ENCODE assay signal across 17 cellular contexts in genomic region chr3:69129531-69129930, GRCh38. TPM values are rescaled to one million over a fixed set of nuclear protein-coding genes. Genes with fewer than 3 reads are reported as not detected.
"Had no signal": no experiment of that assay in that cellular context is flagged by ENCODE, and none has a peak within 500 bp of the region (broad histone marks: within the 10 kb centered on the region; RNA-seq: fewer than 3 reads in every experiment).

No MANE protein-coding gene starts in this region.

- DNase-seq: activated CD4-positive, alpha-beta T cell treated with anti-CD3 and anti-CD28 coated beads for 1 hour; activated CD4-positive, alpha-beta T cell treated with anti-CD3 and anti-CD28 coated beads, Interleukin-2, amount 50 U/mL, for 4 hours; activated naive CD4-positive, alpha-beta T cell; activated T-cell treated with anti-CD3 and anti-CD28 coated beads for 4 hours; endodermal cell; left ventricle myocardium superior; mesendoderm; nephron progenitor cell; sigmoid colon; stimulated activated CD4-positive, alpha-beta T cell treated with anti-CD3 and anti-CD28 coated beads, Interleukin-12 subunit alpha, Interleukin-12 subunit beta, amount 100 ng/mL, for 4 hours had no signal

- H3K27me3 ChIP-seq: ascending aorta, breast epithelium, sigmoid colon had no signal

- H3K4me3 ChIP-seq: ascending aorta, breast epithelium, sigmoid colon had no signal

- H3K36me3 ChIP-seq: ascending aorta, breast epithelium, sigmoid colon had no signal

RNA-seq across cellular contexts. Expression of gene LMOD3, which starts 7.1 kb away (rescaled TPM):
- total RNA-seq: ascending aorta; breast epithelium; dermis microvascular lymphatic vessel endothelial cell; endodermal cell; epithelial cell of proximal tubule; kidney epithelial cell; omental fat pad; sigmoid colon; T-helper 1 cell treated with Interleukin-12 subunit alpha and Interleukin-12 subunit beta and Interleukin-4 antibody, amounts not matched to agents 30 ng/mL and 1 ng/mL, for 36 hours had no signal
